ENCODE assay signal across 7 cellular contexts in genomic region chr5:139481580-139482049, GRCh38. TPM values are rescaled to one million over a fixed set of nuclear protein-coding genes. Genes with fewer than 3 reads are reported as not detected.
DNase-seq lines count a peak whose midpoint lies in the region; ATAC-seq, FAIRE-seq and TF ChIP-seq lines count a peak whose summit lies in the region.

No MANE protein-coding gene starts in this region.

- ATAC-seq in HG03442 (IDR thresholded peaks at IDR 0.05; ENCODE audit: unreplicated experiment), result peak; percentile 25

- H3K36me3 ChIP-seq in kidney (ENCODE audit: control insufficient read depth in 1 of 2, insufficient read depth in 2 of 2, low read length in 2 of 2), result peaks cover 0 to 9% of the 10 kb centered on the region in 2 donors

- peak overlapping the region; percentile 64 to 76 for H3K4me3 ChIP-seq in kidney (ENCODE audit: low read length in 2 of 2)

- intact Hi-C loops in kidney (cut with DNase I), result no loop called here

- no peak for FAIRE-seq in kidney (lab: Jason Lieb, UNC)

- H3K4me1 ChIP-seq in kidney (ENCODE audit: control insufficient read depth in 1 of 2, insufficient read depth in 1 of 2, low read depth in 1 of 2, low read length in 2 of 2), result peaks cover 0 to 6% of the 10 kb centered on the region in 2 donors

- TF ChIP-seq CTCF in GM13976 (IDR thresholded peaks at IDR 0.05; ENCODE audit: borderline replicate concordance, control extremely low read depth, extremely low read depth, insufficient read depth, missing control alignments) (peak; percentile 7), kidney (IDR thresholded peaks at IDR 0.05; ENCODE audit: borderline replicate concordance, extremely low read depth, insufficient read depth) (no peak)

- H3K9me3 ChIP-seq in kidney (ENCODE audit: control insufficient read depth in 1 of 2, low read length in 2 of 2), result no peaks in the 10 kb centered on the region

- peak; percentile 51 for DNase-seq in GM13976 (ENCODE audit: low spot score)
- no peak for DNase-seq in kidney
- no peak for DNase-seq in NAMALWA (ENCODE audit: low spot score)
- no peak for DNase-seq in KBM-7

- in situ Hi-C loops in GM13976 (cut with MboI; ENCODE audit: low sequenced_read_pairs, unreplicated experiment) (no loop called here), KBM-7 (cut with MboI; ENCODE audit: low pct_unique_long_range_greater_than_20kb, low sequenced_read_pairs) (no loop called here)

- peak overlapping the region; percentile 79 to 90 for H3K9ac ChIP-seq in kidney (ENCODE audit: low read length in 2 of 2)

- peak overlapping the region; percentile 74 for H3K27ac ChIP-seq in angular gyrus (ENCODE audit: low read depth, low read length)
- H3K27ac ChIP-seq in kidney (ENCODE audit: low read depth in 2 of 2, low read length in 2 of 2), result peak overlapping the region; percentile 94 to 95
- H3K27ac ChIP-seq in temporal lobe (ENCODE audit: low read depth, low read length), result peak overlapping the region; percentile 77

RNA-seq across cellular contexts. Expression of gene STING1, which starts 0.9 kb away (rescaled TPM):
- 109 TPM for total RNA-seq in kidney
- polyA plus RNA-seq in kidney (ENCODE audit: insufficient read depth, low read depth, low replicate concordance), result 29.8 TPM
- 3.2 TPM for total RNA-seq in temporal lobe

RNA-seq across cellular contexts. Expression of gene SMIM33, which starts 10.8 kb away (rescaled TPM):
- total RNA-seq in kidney (0.13 TPM), temporal lobe (not detected)
- polyA plus RNA-seq in kidney (ENCODE audit: insufficient read depth, low read depth, low replicate concordance), result not detected

RNA-seq across cellular contexts. Expression of gene ECSCR, which starts 19.1 kb away (rescaled TPM):
- 34.9 TPM for total RNA-seq in kidney
- 31.9 TPM for polyA plus RNA-seq in kidney (ENCODE audit: insufficient read depth, low read depth, low replicate concordance)
- total RNA-seq in temporal lobe, result 3.4 TPM

RNA-seq across cellular contexts. Expression of gene DNAJC18, which starts 42.3 kb away (rescaled TPM):
- total RNA-seq in kidney (13.7 TPM), temporal lobe (45.2 TPM)
- 3.9 TPM for polyA plus RNA-seq in kidney (ENCODE audit: insufficient read depth, low read depth, low replicate concordance)

Comparison
In these comparisons a context has a peak if more than half of its experiments do, and no peak if none do; other contexts are left out.
1. RNA of gene STING1, which starts 0.9 kb away (total RNA-seq): 109 TPM in kidney (single experiment); 3.2 TPM in temporal lobe (single experiment); every median in the first group is over 10 times any median in the second.
2. Peak in every context shown above with its lines, with median percentiles within 50 percentile points of each other: H3K27ac ChIP-seq.